In genomic region chr1:216461466-216461865, GRCh38 we compare ENCODE assay signal across 34 cellular contexts. TPM values are rescaled to one million over a fixed set of nuclear protein-coding genes. Genes with fewer than 3 reads are reported as not detected.
DNase-seq lines count a peak whose midpoint lies in the region; ATAC-seq, FAIRE-seq and TF ChIP-seq lines count a peak whose summit lies in the region.
"Had no signal": no experiment of that assay in that cellular context is flagged by ENCODE, and none has a peak within 500 bp of the region (broad histone marks: within the 10 kb centered on the region; RNA-seq: fewer than 3 reads in every experiment).

No MANE protein-coding gene starts in this region.

- no peak for TF ChIP-seq CTCF in A673 (conservative IDR thresholded peaks at IDR 0.05; ENCODE audit: low read depth, low read length)
- no peak for TF ChIP-seq CTCF in foreskin fibroblast (IDR thresholded peaks at IDR 0.05; ENCODE audit: low read depth, low read length)
- no peak for TF ChIP-seq CTCF in body of pancreas (IDR thresholded peaks at IDR 0.05)
- TF ChIP-seq CTCF in CD4-positive, alpha-beta T cell (IDR thresholded peaks at IDR 0.05): no peak
- no peak for TF ChIP-seq CTCF in kidney (IDR thresholded peaks at IDR 0.05; ENCODE audit: borderline replicate concordance, extremely low read depth, insufficient read depth)

- no peaks in the 10 kb centered on the region for H3K36me3 Mint-ChIP-seq in CD4-positive, alpha-beta T cell (ENCODE audit: low read depth)
- H3K36me3 Mint-ChIP-seq: activated naive CD8-positive, alpha-beta T cell; CD8-positive, alpha-beta T cell had no signal

- H3K4me3 Mint-ChIP-seq in CD4-positive, alpha-beta T cell: no peak overlapping the region
- H3K4me3 Mint-ChIP-seq: activated naive CD8-positive, alpha-beta T cell; CD8-positive, alpha-beta T cell; dendritic cell treated with granulocyte-macrophage colony-stimulating factor and Interleukin-4, amounts not matched to agents 40 ng/mL and 50 ng/mL, for 4 days; H9 had no signal

- H3K9me3 Mint-ChIP-seq in CD4-positive, alpha-beta T cell: peaks cover 2% of the 10 kb centered on the region
- H3K9me3 Mint-ChIP-seq: dendritic cell treated with granulocyte-macrophage colony-stimulating factor and Interleukin-4, amounts not matched to agents 40 ng/mL and 50 ng/mL, for 4 days; H9 had no signal

- H3K27me3 Mint-ChIP-seq in CD4-positive, alpha-beta T cell: no peaks in the 10 kb centered on the region
- H3K27me3 Mint-ChIP-seq: activated naive CD8-positive, alpha-beta T cell; dendritic cell treated with granulocyte-macrophage colony-stimulating factor and Interleukin-4, amounts not matched to agents 40 ng/mL and 50 ng/mL, for 4 days had no signal

- H3K9ac ChIP-seq in kidney (ENCODE audit: low read length in 2 of 2): no peak overlapping the region

- POLR2A ChIA-PET in A673 (lab: Charles Lee; ENCODE audit: low non-redundant PET): no interaction called here
- POLR2A ChIA-PET in CD4-positive, alpha-beta T cell (lab: Charles Lee): no interaction called here

- DNase-seq in A673 (ENCODE audit: low spot score) (peak; percentile 19), H7 (peak; percentile 13), amniotic epithelial cell (ENCODE audit: low read depth) (peak; percentile 24), foreskin fibroblast (peak; percentile 30 to 44), body of pancreas (no peak), NOMO-1 treated with dmso at 0.1 percent for 144 hours (lab: John Stamatoyannopoulos, UW; ENCODE audit: unreplicated experiment) (no peak), kidney (no peak)
- no peak for DNase-seq in CD4-positive, alpha-beta T cell
- DNase-seq: activated CD4-positive, alpha-beta T cell treated with anti-CD3 and anti-CD28 coated beads for 48 hours; activated CD8-positive, alpha-beta memory T cell treated with anti-CD3 and anti-CD28 coated beads for 24 hours; aorta; CD8-positive, alpha-beta T cell; central memory CD4-positive, alpha-beta T cell; DMS 273 treated with DMSO at 0.1 percent for 48 hours; erythroblast; H9; Karpas-422; NCI-H1417 treated with DMSO at 0.1 percent for 48 hours; NCI-H2029 treated with DMSO at 0.1 percent for 48 hours; NCI-H345; NCI-H82; pancreas; SIG-M5; stimulated activated CD8-positive, alpha-beta memory T cell treated with anti-CD3 and anti-CD28 coated beads, Interleukin-4, amount 100 ng/mL, for 48 hours; stomach; SW 1271; T-helper 9 cell had no signal

- H3K9me3 ChIP-seq in A673 (ENCODE audit: low read depth, low read length, poor library complexity, severe bottlenecking): no peaks in the 10 kb centered on the region
- H3K9me3 ChIP-seq in body of pancreas: no peaks in the 10 kb centered on the region
- H3K9me3 ChIP-seq in CD4-positive, alpha-beta T cell (ENCODE audit: control insufficient read depth, low read length): no peaks in the 10 kb centered on the region
- no peaks in the 10 kb centered on the region for H3K9me3 ChIP-seq in kidney (ENCODE audit: control insufficient read depth in 1 of 2, low read length in 2 of 2)
- H3K9me3 ChIP-seq: gastroesophageal sphincter, pancreas, stomach had no signal

- H3K27me3 ChIP-seq in A673 (replicated peaks; ENCODE audit: insufficient read depth, low read depth, low read length, poor library complexity): no peaks in the 10 kb centered on the region
- H3K27me3 ChIP-seq in H7 (ENCODE audit: control insufficient read depth, insufficient read depth, low read length): no peaks in the 10 kb centered on the region
- H3K27me3 ChIP-seq in body of pancreas: no peaks in the 10 kb centered on the region
- no peaks in the 10 kb centered on the region for H3K27me3 ChIP-seq in CD4-positive, alpha-beta T cell (ENCODE audit: control insufficient read depth, insufficient read depth, low read length)
- H3K27me3 ChIP-seq: gastroesophageal sphincter, pancreas, stomach had no signal

- no peak for ATAC-seq in body of pancreas
- no peak for ATAC-seq in CD4-positive, alpha-beta T cell (ENCODE audit: poor library complexity)
- ATAC-seq: CD8-positive, alpha-beta T cell; gastroesophageal sphincter; HepG2 had no signal

- H3K4me1 ChIP-seq in A673 (ENCODE audit: insufficient read depth, low read length, poor library complexity, severe bottlenecking) (no peaks in the 10 kb centered on the region), body of pancreas (peaks cover 10% of the 10 kb centered on the region), kidney (ENCODE audit: control insufficient read depth in 1 of 2, insufficient read depth in 1 of 2, low read depth in 1 of 2, low read length in 2 of 2) (no peaks in the 10 kb centered on the region)
- H3K4me1 ChIP-seq: gastroesophageal sphincter had no signal

- H3K36me3 ChIP-seq in A673 (ENCODE audit: insufficient read depth, low read length, poor library complexity, severe bottlenecking) (no peaks in the 10 kb centered on the region), H7 (replicated peaks; ENCODE audit: control insufficient read depth, insufficient read depth, low read length) (no peaks in the 10 kb centered on the region), body of pancreas (replicated peaks in 1 of 2; ENCODE audit: insufficient read depth in 1 of 2, low read depth in 2 of 2) (no peaks in the 10 kb centered on the region), kidney (ENCODE audit: control insufficient read depth in 1 of 2, insufficient read depth in 2 of 2, low read length in 2 of 2) (no peaks in the 10 kb centered on the region)
- H3K36me3 ChIP-seq: gastroesophageal sphincter, pancreas, stomach had no signal

- no peaks in the 10 kb centered on the region for H3K4me1 Mint-ChIP-seq in CD4-positive, alpha-beta T cell (ENCODE audit: low read depth)

- CTCF ChIA-PET in A673 (lab: Charles Lee): no interaction called here
- CTCF ChIA-PET in CD4-positive, alpha-beta T cell (lab: Charles Lee): no interaction called here

- no peak for TF ChIP-seq POLR2A in body of pancreas (IDR thresholded peaks at IDR 0.05)

- H3K27ac Mint-ChIP-seq in CD4-positive, alpha-beta T cell: no peak overlapping the region
- H3K27ac Mint-ChIP-seq: activated naive CD8-positive, alpha-beta T cell; CD8-positive, alpha-beta T cell; dendritic cell treated with granulocyte-macrophage colony-stimulating factor and Interleukin-4, amounts not matched to agents 40 ng/mL and 50 ng/mL, for 4 days had no signal

- H3K27ac ChIP-seq in A673 (ENCODE audit: low read depth, low read length, poor library complexity, severe bottlenecking) (no peak overlapping the region), body of pancreas (no peak overlapping the region), kidney (ENCODE audit: low read depth in 2 of 2, low read length in 2 of 2) (no peak overlapping the region)
- H3K27ac ChIP-seq in CD4-positive, alpha-beta T cell (ENCODE audit: low read depth, low read length): no peak overlapping the region
- H3K27ac ChIP-seq: gastroesophageal sphincter, pancreas, stomach had no signal

- no peak overlapping the region for H3K4me3 ChIP-seq in A673 (ENCODE audit: low read depth, low read length, poor library complexity, severe bottlenecking)
- H3K4me3 ChIP-seq in H7 (ENCODE audit: insufficient read depth, low read depth, low read length): no peak overlapping the region
- H3K4me3 ChIP-seq in foreskin fibroblast (ENCODE audit: low read depth in 1 of 2, low read length in 2 of 2): no peak overlapping the region
- H3K4me3 ChIP-seq in body of pancreas: no peak overlapping the region
- no peak overlapping the region for H3K4me3 ChIP-seq in kidney (ENCODE audit: low read length in 2 of 2)
- H3K4me3 ChIP-seq: gastroesophageal sphincter, pancreas, stomach had no signal

- no TSS peak for BruUV-seq in A673 (replicated peaks; lab: Mats Ljungman, UMichigan)

- no peak for FAIRE-seq in kidney (lab: Jason Lieb, UNC)
- FAIRE-seq: A204.1, GM12891, HepG2, pancreas had no signal

- intact Hi-C loops in A673 (cut with micrococcal nuclease; ENCODE audit: unreplicated experiment): no loop called here
- intact Hi-C loops in body of pancreas (cut with DNase I): no loop called here
- intact Hi-C loops in CD4-positive, alpha-beta T cell (cut with DNase I, micrococcal nuclease): no loop called here
- intact Hi-C loops in kidney (cut with DNase I): no loop called here

RNA-seq across cellular contexts. Expression of gene USH2A, which starts 38.2 kb away (rescaled TPM):
- total RNA-seq in A673 (2021) (not detected in 2 replicates), body of pancreas (under 1 TPM; 0.26 to 0.33 TPM), kidney (0.06 TPM)
- 0.37 and 0.80 TPM in 2 replicates for total RNA-seq in H7 (2014; rRNA removed; shearing (Covaris generic))
- total RNA-seq in CD4-positive, alpha-beta T cell: not detected
- polyA plus RNA-seq in kidney (ENCODE audit: insufficient read depth, low read depth, low replicate concordance): not detected
- total RNA-seq: aorta; CD8-positive, alpha-beta T cell; lung microvascular endothelial cell had no signal
- polyA plus RNA-seq: HepG2, stomach had no signal

Comparison
In these comparisons a context has a peak if more than half of its experiments do, and no peak if none do; other contexts are left out.
1. DNase-seq: peak in A673 (single experiment), H7 (single experiment), amniotic epithelial cell (single experiment) and foreskin fibroblast (2 of 2); none in body of pancreas (0 of 4), NOMO-1 treated with dmso at 0.1 percent for 144 hours (single experiment), CD4-positive, alpha-beta T cell (0 of 10) and kidney (single experiment).